In genomic region chr5:27472000-27472763, GRCh38 we compare ENCODE assay signal across 8 cellular contexts.
A peak's percentile ranks its signal among the peaks of the same experiment; 100 is the strongest.
DNase-seq lines count a peak whose midpoint lies in the region; ATAC-seq and TF ChIP-seq lines count a peak whose summit lies in the region.

No MANE protein-coding gene starts in this region.

- peak overlapping the region; percentile 70 to 87 (median 83) for H3K4me3 Mint-ChIP-seq in brain

- H3K4me1 Mint-ChIP-seq in brain: peaks cover 38% of the 10 kb centered on the region

- H3K9me3 Mint-ChIP-seq in brain: peaks cover 10 to 40% (median 17%) of the 10 kb centered on the region in 5 experiments

- DNase-seq in DMS 273 (lab: John Stamatoyannopoulos, UW; ENCODE audit: unreplicated experiment) (peak; percentile 46), DMS 273 treated with DMSO at 0.1 percent for 48 hours (lab: John Stamatoyannopoulos, UW) (no peak), KBM-7 (peak; percentile 81), stromal cell of bone marrow (ENCODE audit: low read depth) (peak; percentile 32), 8988T (no peak)
- DNase-seq in stimulated activated CD4-positive, alpha-beta T cell treated with anti-CD3 and anti-CD28 coated beads, Interleukin-2, amount 100 ng/mL, for 48 hours: no peak

- in situ Hi-C loops in KBM-7 (cut with MboI; ENCODE audit: low pct_unique_long_range_greater_than_20kb, low sequenced_read_pairs): no loop called here

- TF ChIP-seq CTCF in brain (conservative IDR thresholded peaks at IDR 0.05): no peak

- H3K27ac Mint-ChIP-seq in brain: peak overlapping the region; percentile 45 to 94 (median 89)

- H3K36me3 Mint-ChIP-seq in brain: peaks cover 30% of the 10 kb centered on the region

- peak; percentile 98 for ATAC-seq in GM21717 (IDR thresholded peaks at IDR 0.05; ENCODE audit: unreplicated experiment)

- no peaks in the 10 kb centered on the region for H3K27me3 Mint-ChIP-seq in brain

Comparison
In these comparisons a context has a peak if more than half of its experiments do, and no peak if none do; other contexts are left out.
1. DNase-seq: peak in DMS 273 (single experiment), KBM-7 (single experiment) and stromal cell of bone marrow (single experiment); none in DMS 273 treated with DMSO at 0.1 percent for 48 hours (single experiment), stimulated activated CD4-positive, alpha-beta T cell treated with anti-CD3 and anti-CD28 coated beads, Interleukin-2, amount 100 ng/mL, for 48 hours (0 of 2) and 8988T (single experiment).